In the genomic region with DNA sequence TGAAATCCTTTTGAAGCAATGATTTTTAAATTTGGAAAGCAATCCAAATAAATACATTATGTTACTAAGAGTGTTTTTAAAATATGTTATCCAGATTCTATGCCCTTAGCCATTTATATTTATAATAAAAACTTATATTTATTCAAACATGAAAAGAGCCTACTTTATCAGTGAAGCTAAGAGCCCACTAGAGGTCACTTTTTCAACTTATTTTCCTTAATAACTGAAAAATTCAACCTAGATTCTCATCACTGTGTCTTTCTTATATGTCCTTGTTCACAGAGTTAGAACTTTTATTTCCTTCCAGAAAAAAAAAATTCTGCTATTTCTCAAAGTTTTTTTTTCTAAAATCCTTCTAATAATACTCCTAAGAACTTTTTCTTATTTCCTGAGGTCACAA, we compare ENCODE assay signal across 9 cellular contexts. TPM values are rescaled to one million over a fixed set of nuclear protein-coding genes. Genes with fewer than 3 reads are reported as not detected.
A peak's percentile ranks its signal among the peaks of the same experiment; 100 is the strongest.
DNase-seq lines count a peak whose midpoint lies in the region; ATAC-seq and TF ChIP-seq lines count a peak whose summit lies in the region.
"Had no signal": no experiment of that assay in that cellular context is flagged by ENCODE, and none has a peak within 500 bp of the region (broad histone marks: within the 10 kb centered on the region; RNA-seq: fewer than 3 reads in every experiment).

No MANE protein-coding gene starts in this region.

- no peak for ATAC-seq in right lobe of liver
- no peak for ATAC-seq in omental fat pad (ENCODE audit: low FRiP score)

- peak; percentile 60 for DNase-seq in COR-L47 (lab: John Stamatoyannopoulos, UW)
- DNase-seq in astrocyte of the cerebellum (ENCODE audit: low read depth) = no peak
- no peak for DNase-seq in right lobe of liver
- no peak for DNase-seq in omental fat pad (ENCODE audit: low spot score)
- DNase-seq in activated effector memory CD4-positive, alpha-beta T cell treated with anti-CD3 and anti-CD28 coated beads, Interleukin-2, amount 50 U/mL, for 16 hours = no peak
- no peak for DNase-seq in GOT3 (lab: John Stamatoyannopoulos, UW)
- DNase-seq in nucleus accumbens (lab: John Stamatoyannopoulos, UW) = no peak

- no peak for TF ChIP-seq POLR2A in right lobe of liver (IDR thresholded peaks at IDR 0.05)

- no peaks in the 10 kb centered on the region for H3K9me3 ChIP-seq in right lobe of liver

- TF ChIP-seq CTCF in LNCAP (IDR thresholded peaks at IDR 0.05) (0 out of 2 replicates have a peak, but pooled peaks have one; percentile 11), astrocyte of the cerebellum (IDR thresholded peaks at IDR 0.05; ENCODE audit: low read depth, low read length, missing control alignments) (peak; percentile 14), right lobe of liver (IDR thresholded peaks at IDR 0.05) (peak in 3 of 4 donors; percentile 30 to 41 (median 36)), omental fat pad (IDR thresholded peaks at IDR 0.05) (no peak)

- in situ Hi-C loops in astrocyte of the cerebellum (cut with HindIII; ENCODE audit: low sequenced_read_pairs) = no loop called here

- H3K4me3 ChIP-seq in astrocyte of the cerebellum (ENCODE audit: low read depth, low read length) (no peak overlapping the region), right lobe of liver (no peak overlapping the region)

- no peaks in the 10 kb centered on the region for H3K36me3 ChIP-seq in right lobe of liver

- peaks cover 0 to 6% of the 10 kb centered on the region in 2 donors for H3K27me3 ChIP-seq in right lobe of liver

- no peaks in the 10 kb centered on the region for H3K4me1 ChIP-seq in right lobe of liver

- H3K27ac ChIP-seq in right lobe of liver = no peak overlapping the region
- H3K27ac ChIP-seq: KMS-11 had no signal

- intact Hi-C loops in right lobe of liver (cut with DNase I) = no loop called here

RNA-seq across cellular contexts. Expression of a gene that starts 23.9 kb away (rescaled TPM):
- total RNA-seq in right lobe of liver (under 1 TPM in 5 of 6 experiments, not detected in 1; 0.07 to 0.37 (median 0.12) TPM), omental fat pad (1 to 10 TPM; 1.4 to 5.2 (median 3.2) TPM)

RNA-seq across cellular contexts. Expression of a gene that starts 45.3 kb away (rescaled TPM):
- total RNA-seq in right lobe of liver = not detected
- under 1 TPM in 1 of 4 donors, not detected in 3; 0.09 TPM for total RNA-seq in omental fat pad

Comparison
In these comparisons a context has a peak if more than half of its experiments do, and no peak if none do; other contexts are left out.
1. CTCF ChIP-seq: peak in LNCAP (single experiment), astrocyte of the cerebellum (single experiment) and right lobe of liver (3 of 4); none in omental fat pad (0 of 3).